10 cellular contexts compared by ENCODE assay signal in genomic region chr20:46087161-46087560, GRCh38. TPM values are rescaled to one million over a fixed set of nuclear protein-coding genes. Genes with fewer than 3 reads are reported as not detected.
DNase-seq lines count a peak whose midpoint lies in the region; ATAC-seq and TF ChIP-seq lines count a peak whose summit lies in the region.
"Had no signal": no experiment of that assay in that cellular context is flagged by ENCODE, and none has a peak within 500 bp of the region (broad histone marks: within the 10 kb centered on the region; RNA-seq: fewer than 3 reads in every experiment).

No MANE protein-coding gene starts in this region.

- in situ Hi-C loops in transverse colon (cut with MboI; ENCODE audit: low pct_ligation_motif_present in 1 of 4, low pct_unique_long_range_greater_than_20kb in 1 of 4, low sequenced_read_pairs in 3 of 4) = no loop called here

- TF ChIP-seq CTCF in cardiac muscle cell (IDR thresholded peaks at IDR 0.05; ENCODE audit: low read depth, low read length) (peak; percentile 41), RWPE1 (conservative IDR thresholded peaks at IDR 0.05; ENCODE audit: low read depth) (peak; percentile 75), fibroblast of pulmonary artery (IDR thresholded peaks at IDR 0.05; ENCODE audit: low read length, missing control alignments) (peak; percentile 48), transverse colon (IDR thresholded peaks at IDR 0.05) (peak; percentile 24 to 38 (median 36)), vagina (IDR thresholded peaks at IDR 0.05) (no peak)

- H3K27me3 ChIP-seq in cardiac muscle cell = no peaks in the 10 kb centered on the region
- H3K27me3 ChIP-seq in transverse colon = no peaks in the 10 kb centered on the region
- H3K27me3 ChIP-seq in vagina = no peaks in the 10 kb centered on the region

- no peak overlapping the region for H3K27ac ChIP-seq in cardiac muscle cell
- no peak overlapping the region for H3K27ac ChIP-seq in RWPE1
- peak overlapping the region; percentile 42 to 99 (median 96) for H3K27ac ChIP-seq in transverse colon
- H3K27ac ChIP-seq in vagina = no peak overlapping the region

- ATAC-seq in left cardiac atrium (no peak), HG03196 (IDR thresholded peaks at IDR 0.05; ENCODE audit: unreplicated experiment) (no peak)

- TF ChIP-seq POLR2A in transverse colon (IDR thresholded peaks at IDR 0.05) (no peak), vagina (IDR thresholded peaks at IDR 0.05) (no peak)

- H3K36me3 ChIP-seq in cardiac muscle cell (no peaks in the 10 kb centered on the region), transverse colon (no peaks in the 10 kb centered on the region), vagina (no peaks in the 10 kb centered on the region)

- peak in 1 of 2 donors; percentile 36 for DNase-seq in cardiac muscle cell (ENCODE audit: low read depth in 1 of 2, low spot score in 1 of 2)
- DNase-seq in left cardiac atrium = no peak
- no peak for DNase-seq in RWPE1 (ENCODE audit: low spot score)
- peak; percentile 39 for DNase-seq in fibroblast of pulmonary artery (ENCODE audit: low read depth)
- no peak for DNase-seq in transverse colon
- DNase-seq in NCI-H748 treated with DMSO at 0.1 percent for 48 hours (lab: John Stamatoyannopoulos, UW) = no peak
- no peak for DNase-seq in vagina (ENCODE audit: extremely low spot score in 2 of 2)
- DNase-seq: activated CD8-positive, alpha-beta memory T cell treated with anti-CD3 and anti-CD28 coated beads, Interleukin-2, amount 50 U/mL, for 48 hours had no signal

- TF ChIP-seq EP300 in transverse colon (IDR thresholded peaks at IDR 0.05; ENCODE audit: low read depth) = no peak

- POLR2A ChIA-PET in RWPE1 (lab: Yijun Ruan, JAX; ENCODE audit: low non-redundant PET) = no interaction called here

- no peak overlapping the region for H3K4me3 ChIP-seq in cardiac muscle cell
- H3K4me3 ChIP-seq in fibroblast of pulmonary artery (replicated peaks; ENCODE audit: low read depth, low read length) = no peak overlapping the region
- H3K4me3 ChIP-seq in transverse colon = no peak overlapping the region
- peak overlapping the region in 1 of 2 donors; percentile 19 for H3K4me3 ChIP-seq in vagina

- CTCF ChIA-PET in RWPE1 (lab: Yijun Ruan, JAX) = interaction anchor here (0.8 to 2.0 kb wide), 3 partner anchors 9 to 100 kb away, joined by 4 to 11 read pairs (median 5); no protein-coding TSS in a partner anchor

- no peaks in the 10 kb centered on the region for H3K9me3 ChIP-seq in cardiac muscle cell (ENCODE audit: low read depth)
- H3K9me3 ChIP-seq in transverse colon = no peaks in the 10 kb centered on the region
- no peaks in the 10 kb centered on the region for H3K9me3 ChIP-seq in vagina

- 14 to 39% methylated on average over 2 to 8 of the region's 8 CpGs for WGBS in transverse colon (ENCODE audit: low coverage in 1 of 2), 2 donors

- intact Hi-C loops in left cardiac atrium (cut with DNase I) (no loop called here), transverse colon (cut with DNase I; ENCODE audit: low total_unique reads) (no loop called here), vagina (cut with DNase I) (no loop called here)

- H3K4me1 ChIP-seq in cardiac muscle cell (ENCODE audit: low read depth) (peaks cover 40% of the 10 kb centered on the region), transverse colon (peaks cover 39 to 72% (median 65%) of the 10 kb centered on the region in 4 donors), vagina (peaks cover 76% of the 10 kb centered on the region)

RNA-seq across cellular contexts. Expression of gene NCOA5, which starts 2.6 kb away (rescaled TPM):
- 14.3 and 23.4 TPM in 2 replicates for total RNA-seq in cardiac muscle cell
- 17.5 and 20.4 TPM in 2 replicates for polyA plus RNA-seq in cardiac muscle cell
- total RNA-seq in left cardiac atrium = 10 to 100 TPM; 19.6 to 21.1 TPM
- total RNA-seq in transverse colon = 10 to 100 TPM; 18.3 to 97.3 (median 27.3) TPM
- 33.9 TPM for total RNA-seq in vagina

RNA-seq across cellular contexts. Expression of gene CD40, which starts 31.0 kb away (rescaled TPM):
- total RNA-seq in cardiac muscle cell (0.35 and 0.42 TPM in 2 replicates), left cardiac atrium (10 to 100 TPM; 11.1 to 13.7 TPM), transverse colon (10 to 100 TPM in 1 of 4 donors, 1 to 10 TPM in 3; 2.5 to 11.6 (median 3.5) TPM), vagina (24.6 TPM)
- 0.75 and 1.5 TPM in 2 replicates for polyA plus RNA-seq in cardiac muscle cell

RNA-seq across cellular contexts. Expression of gene SLC12A5, which starts 58.1 kb away (rescaled TPM):
- total RNA-seq in cardiac muscle cell (7.6 and 8.3 TPM in 2 replicates), left cardiac atrium (1 to 10 TPM; 2.6 to 3.2 TPM), transverse colon (not detected), vagina (not detected)
- 17.1 and 27.9 TPM in 2 replicates for polyA plus RNA-seq in cardiac muscle cell
- total RNA-seq: subcutaneous adipose tissue had no signal

Comparison
In these comparisons a context has a peak if more than half of its experiments do, and no peak if none do; other contexts are left out.
1. H3K27ac ChIP-seq: peak in transverse colon (4 of 4); none in cardiac muscle cell (single experiment), RWPE1 (single experiment) and vagina (single experiment).
2. CTCF ChIP-seq: peak in cardiac muscle cell (single experiment), RWPE1 (single experiment), fibroblast of pulmonary artery (single experiment) and transverse colon (5 of 5); none in vagina (0 of 3).